In the genomic region with DNA sequence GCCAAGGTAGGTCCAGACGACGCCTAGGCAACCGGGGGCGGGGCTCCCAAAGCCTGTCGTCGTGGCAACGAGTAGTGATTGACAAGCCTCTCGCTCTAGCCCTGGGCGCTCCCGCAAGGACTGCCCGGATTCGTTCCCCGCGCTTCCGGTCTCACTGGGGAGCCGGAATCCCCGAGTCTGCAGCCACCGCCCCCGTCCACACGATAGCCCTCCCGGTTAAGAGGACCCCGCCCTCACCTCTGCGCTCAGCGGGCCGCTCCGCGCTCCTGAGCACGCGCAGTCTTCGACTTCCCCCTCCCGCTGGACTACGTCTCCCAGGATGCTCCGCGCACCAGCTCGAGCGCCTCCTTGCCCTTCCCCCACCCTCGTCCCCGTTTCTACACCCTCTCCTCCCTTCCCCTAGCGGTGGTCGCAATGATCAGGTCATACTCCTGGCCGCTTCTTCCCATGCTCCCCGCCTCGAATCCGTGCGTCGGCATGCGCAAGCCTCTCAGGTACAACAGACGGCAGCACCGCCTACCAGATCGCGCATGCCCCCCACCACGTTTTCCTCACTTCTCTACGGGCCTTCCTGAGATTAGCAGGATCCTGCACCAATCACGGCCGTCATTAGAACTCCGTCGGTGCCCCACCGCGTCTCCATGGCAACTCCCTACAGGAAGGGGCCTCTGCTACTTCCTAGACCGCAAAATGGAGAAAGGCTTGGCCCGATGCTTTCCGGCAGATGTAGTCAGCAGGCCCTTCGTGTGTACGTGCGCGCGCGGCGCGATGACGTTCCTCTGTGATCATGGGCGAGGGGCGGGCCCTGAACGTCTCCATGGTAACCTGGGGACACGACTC, we compare ENCODE assay signal across 7 cellular contexts.
DNase-seq lines count a peak whose midpoint lies in the region; ATAC-seq lines count a peak whose summit lies in the region.

A gene (minus strand): TSS at position 518 of the 840 bp plus-strand sequence. CDS start 1,946 bp downstream, outside the sequence.

- peaks cover 41% of the 10 kb centered on the region for H3K4me1 Mint-ChIP-seq in central memory CD8-positive, alpha-beta T cell

- peak; percentile 46 for ATAC-seq in GM18873 (IDR thresholded peaks at IDR 0.05; ENCODE audit: low FRiP score, unreplicated experiment)
- peak; percentile 44 for ATAC-seq in HG03108 (IDR thresholded peaks at IDR 0.05; ENCODE audit: unreplicated experiment)
- ATAC-seq in central memory CD8-positive, alpha-beta T cell (replicated peaks; ENCODE audit: extremely low read depth, poor library complexity, severe bottlenecking) = peak; percentile 80

- H3K4me3 Mint-ChIP-seq in central memory CD8-positive, alpha-beta T cell = peak within 1 kb of the TSS; percentile 87

- H3K27ac Mint-ChIP-seq in central memory CD8-positive, alpha-beta T cell (ENCODE audit: low read depth) = peak within 1 kb of the TSS; percentile 100

- no peaks in the 10 kb centered on the region for H3K27me3 Mint-ChIP-seq in central memory CD8-positive, alpha-beta T cell

- H3K9me3 Mint-ChIP-seq in central memory CD8-positive, alpha-beta T cell = no peaks in the 10 kb centered on the region

- peaks cover 17% of the 10 kb centered on the region for H3K36me3 Mint-ChIP-seq in central memory CD8-positive, alpha-beta T cell (ENCODE audit: insufficient read depth)

- DNase-seq in T-helper 22 cell (ENCODE audit: low read depth) (peak; percentile 100), kidney tubule cell (ENCODE audit: low spot score) (peak; percentile 100), SIG-M5 (lab: John Stamatoyannopoulos, UW) (no peak)
- DNase-seq in central memory CD8-positive, alpha-beta T cell (ENCODE audit: low spot score in 2 of 2) = peak; percentile 98 to 100
- DNase-seq in stimulated activated CD4-positive, alpha-beta T cell treated with anti-CD3 and anti-CD28 coated beads, Interleukin-1b, Interleukin-23, amount 100 ng/mL, for 48 hours = peak; percentile 100
